In the genomic region with DNA sequence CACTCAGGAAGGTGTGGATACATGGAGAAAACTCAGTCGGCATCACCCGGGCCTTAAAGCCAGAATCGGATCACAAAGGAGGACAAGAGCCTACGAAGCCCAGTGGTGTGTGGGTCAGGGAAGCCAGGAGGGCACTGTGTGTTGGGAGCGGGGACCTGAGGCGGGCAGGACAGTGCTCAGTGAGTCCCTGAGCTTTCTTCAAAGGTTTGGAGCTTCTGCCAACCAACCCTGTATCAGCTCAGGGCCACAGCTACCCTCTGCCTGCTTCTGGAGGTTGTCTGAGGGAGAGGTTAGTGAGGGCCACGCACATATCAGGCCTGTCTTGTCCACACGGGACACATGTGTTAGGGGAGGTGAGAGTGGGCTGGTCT, we compare ENCODE assay signal across 14 cellular contexts. TPM values are rescaled to one million over a fixed set of nuclear protein-coding genes. Genes with fewer than 3 reads are reported as not detected.
A peak's percentile ranks its signal among the peaks of the same experiment; 100 is the strongest.
DNase-seq lines count a peak whose midpoint lies in the region; ATAC-seq and TF ChIP-seq lines count a peak whose summit lies in the region.
"Had no signal": no experiment of that assay in that cellular context is flagged by ENCODE, and none has a peak within 500 bp of the region (broad histone marks: within the 10 kb centered on the region; RNA-seq: fewer than 3 reads in every experiment).

No MANE protein-coding gene starts in this region.

- no peak overlapping the region for H4K8ac ChIP-seq in IMR-90 (ENCODE audit: low read depth in 2 of 2, low read length in 2 of 2)

- no peak for TF ChIP-seq RAD21 in IMR-90 (IDR thresholded peaks at IDR 0.05; ENCODE audit: low read length)

- no peak overlapping the region for H2BK15ac ChIP-seq in IMR-90 (ENCODE audit: low read depth, low read length)

- no peaks in the 10 kb centered on the region for H3K79me1 ChIP-seq in IMR-90 (ENCODE audit: low read depth in 1 of 2, low read length in 2 of 2)

- H2AFZ ChIP-seq in IMR-90 (replicated peaks; ENCODE audit: low read length, poor library complexity): no peak overlapping the region

- no peaks in the 10 kb centered on the region for H3K36me3 ChIP-seq in IMR-90 (ENCODE audit: control insufficient read depth, insufficient read depth, low read length)
- H3K36me3 ChIP-seq in skeletal muscle tissue (ENCODE audit: control insufficient read depth in 3 of 3, insufficient read depth in 3 of 3, low read length in 3 of 3): peaks cover 0 to 3% (median 2%) of the 10 kb centered on the region in 3 donors

- no TSS peak for BruUV-seq in IMR-90 (replicated peaks; lab: Mats Ljungman, UMichigan)

- ATAC-seq in IMR-90 (ENCODE audit: low read depth): no peak
- ATAC-seq in WTC11: no peak

- peak overlapping the region; percentile 23 for H2AK9ac ChIP-seq in IMR-90 (replicated peaks; ENCODE audit: low read depth, low read length, poor library complexity)

- no peaks in the 10 kb centered on the region for H3K9me3 ChIP-seq in IMR-90 (ENCODE audit: control insufficient read depth, insufficient read depth, low read length)
- H3K9me3 ChIP-seq in skeletal muscle tissue (ENCODE audit: control insufficient read depth in 3 of 3, low read length in 3 of 3): no peaks in the 10 kb centered on the region

- H3K9me3 Mint-ChIP-seq in WTC11 (no peaks in the 10 kb centered on the region), nephron progenitor cell (no peaks in the 10 kb centered on the region)
- H3K9me3 Mint-ChIP-seq: CD14-positive monocyte, HFFc6 had no signal

- no peak overlapping the region for H2BK20ac ChIP-seq in IMR-90 (ENCODE audit: low read depth, low read length)

- no peak overlapping the region for H4K5ac ChIP-seq in IMR-90 (ENCODE audit: low read depth, low read length)

- H3K4me3 ChIP-seq in IMR-90 (ENCODE audit: insufficient read depth, low read depth, low read length): no peak overlapping the region
- H3K4me3 ChIP-seq in skeletal muscle tissue (ENCODE audit: low read length in 3 of 3): peak overlapping the region in 1 of 3 donors; percentile 5

- POLR2A ChIA-PET in IMR-90 (lab: Charles Lee; ENCODE audit: unreplicated experiment) (no interaction called here), WTC11 (lab: Charles Lee) (no interaction called here)

- in situ Hi-C loops in IMR-90 (cut with MboI; ENCODE audit: low sequenced_read_pairs): loop anchor here (10.0 kb wide), 1 partner anchor 351 kb away; no protein-coding TSS in a partner anchor

- H3K36me3 Mint-ChIP-seq in WTC11 (no peaks in the 10 kb centered on the region), nephron progenitor cell (ENCODE audit: low read depth) (no peaks in the 10 kb centered on the region)

- no peak overlapping the region for H3K4ac ChIP-seq in IMR-90 (ENCODE audit: low read depth, low read length)

- intact Hi-C loops in IMR-90 (cut with micrococcal nuclease): no loop called here

- TF ChIP-seq CTCF in IMR-90 (conservative IDR thresholded peaks at IDR 0.05; ENCODE audit: low read depth, low read length) (no peak), WTC11 (IDR thresholded peaks at IDR 0.05) (no peak), nephron progenitor cell (IDR thresholded peaks at IDR 0.05) (no peak)

- H3K9ac ChIP-seq in IMR-90 (ENCODE audit: low read depth, low read length): no peak overlapping the region
- peak overlapping the region; percentile 25 to 43 (median 27) for H3K9ac ChIP-seq in skeletal muscle tissue (ENCODE audit: low read depth in 1 of 3, low read length in 3 of 3)

- peaks cover 3% of the 10 kb centered on the region; the same call in 1 of the 2 replicates for H3K27me3 ChIP-seq in IMR-90 (ENCODE audit: control insufficient read depth, insufficient read depth, low read length)
- H3K27me3 ChIP-seq in skeletal muscle tissue (ENCODE audit: control insufficient read depth in 3 of 3, insufficient read depth in 3 of 3, low read length in 3 of 3): no peaks in the 10 kb centered on the region

- no peak overlapping the region for H2AK5ac ChIP-seq in IMR-90 (ENCODE audit: low read depth, low read length)

- H3K4me3 Mint-ChIP-seq in WTC11 (no peak overlapping the region), nephron progenitor cell (no peak overlapping the region)
- H3K4me3 Mint-ChIP-seq: CD14-positive monocyte, HFFc6 had no signal

- DNase-seq in IMR-90: no peak
- no peak for DNase-seq in WTC11 (ENCODE audit: low spot score)
- no peak for DNase-seq in nephron progenitor cell
- no peak for DNase-seq in islet precursor cell
- DNase-seq in AG08395 (ENCODE audit: low spot score): no peak
- DNase-seq in NCI-H2081 treated with DMSO at 0.1 percent for 48 hours (lab: John Stamatoyannopoulos, UW): no peak
- DNase-seq: ACHN, AML-193, DMS79, HFFc6, KBM-7 had no signal

- 0 out of 2 replicates have a peak, but pooled peaks cover 4% of the 10 kb centered on the region for H4K20me1 ChIP-seq in IMR-90 (ENCODE audit: insufficient read depth, low read length)

- 61% methylated on average over 3 of the region's 8 CpGs; no CpG with 5 or more reads in 1 of the 2 experiments for WGBS in IMR-90 (ENCODE audit: extremely low coverage in 2 of 2, insufficient read length in 1 of 2), 2 experiments

- no peak overlapping the region for H2BK120ac ChIP-seq in IMR-90 (ENCODE audit: low read depth, low read length)

- H3K4me1 ChIP-seq in IMR-90 (ENCODE audit: control insufficient read depth, insufficient read depth, low read length): no peaks in the 10 kb centered on the region
- peaks cover 52 to 72% (median 52%) of the 10 kb centered on the region in 3 donors for H3K4me1 ChIP-seq in skeletal muscle tissue (ENCODE audit: control insufficient read depth in 3 of 3, insufficient read depth in 3 of 3, low read length in 3 of 3)

- no peak overlapping the region for H2BK5ac ChIP-seq in IMR-90 (ENCODE audit: low read depth, low read length, poor library complexity, severe bottlenecking)

- no peak for TF ChIP-seq POLR2A in IMR-90 (IDR thresholded peaks at IDR 0.05; ENCODE audit: low read depth, low read length)

- CTCF ChIA-PET in IMR-90 (lab: Yijun Ruan, JAX): interaction anchor here (2.2 kb wide), 1 partner anchor 45 kb away, joined by 8 read pairs; no protein-coding TSS in a partner anchor
- CTCF ChIA-PET in WTC11 (lab: Charles Lee): interaction anchor here (1.5 to 5.0 kb wide), 3 partner anchors 41 to 206 kb away, joined by 3 to 25 read pairs (median 9); no protein-coding TSS in a partner anchor

- H3K23ac ChIP-seq in IMR-90 (ENCODE audit: low read depth, low read length): no peak overlapping the region

- no peak overlapping the region for H3K27ac ChIP-seq in IMR-90 (ENCODE audit: insufficient read depth, low read length)
- H3K27ac ChIP-seq in skeletal muscle tissue (ENCODE audit: low read depth, low read length): peak overlapping the region; percentile 88

- H4K91ac ChIP-seq in IMR-90 (ENCODE audit: insufficient read depth, low read depth, low read length): no peak overlapping the region

- H3K18ac ChIP-seq in IMR-90 (ENCODE audit: low read depth, low read length): no peak overlapping the region

- no peak overlapping the region for H3K4me2 ChIP-seq in IMR-90 (ENCODE audit: low read depth, low read length)

- peak overlapping the region; percentile 44; the same call in 1 of the 2 replicates for H3K27ac Mint-ChIP-seq in WTC11
- H3K27ac Mint-ChIP-seq in nephron progenitor cell: peak overlapping the region; percentile 44
- H3K27ac Mint-ChIP-seq: HFFc6 had no signal

- H3K4me1 Mint-ChIP-seq in WTC11 (peaks cover 3% of the 10 kb centered on the region), nephron progenitor cell (peaks cover 16% of the 10 kb centered on the region)

- H3K27me3 Mint-ChIP-seq in WTC11 (ENCODE audit: low read depth): no peaks in the 10 kb centered on the region
- H3K27me3 Mint-ChIP-seq in nephron progenitor cell (ENCODE audit: low read depth, poor library complexity): peaks cover 4% of the 10 kb centered on the region

- dilution Hi-C loops in IMR-90 (cut with HindIII; ENCODE audit: low sequenced_read_pairs, unreplicated experiment): no loop called here

- H3K14ac ChIP-seq in IMR-90 (replicated peaks; ENCODE audit: low read depth, low read length): no peak overlapping the region

- no peaks in the 10 kb centered on the region for H3K9me1 ChIP-seq in IMR-90 (ENCODE audit: insufficient read depth, low read length)

- H3K56ac ChIP-seq in IMR-90 (ENCODE audit: extremely low read depth, insufficient read depth, low read length): no peak overlapping the region

TF ChIP-seq in IMR-90, 13 proteins besides CTCF, POLR2A, EP300 and RAD21 (continues in another document):
- TF ChIP-seq, protein P1, sequence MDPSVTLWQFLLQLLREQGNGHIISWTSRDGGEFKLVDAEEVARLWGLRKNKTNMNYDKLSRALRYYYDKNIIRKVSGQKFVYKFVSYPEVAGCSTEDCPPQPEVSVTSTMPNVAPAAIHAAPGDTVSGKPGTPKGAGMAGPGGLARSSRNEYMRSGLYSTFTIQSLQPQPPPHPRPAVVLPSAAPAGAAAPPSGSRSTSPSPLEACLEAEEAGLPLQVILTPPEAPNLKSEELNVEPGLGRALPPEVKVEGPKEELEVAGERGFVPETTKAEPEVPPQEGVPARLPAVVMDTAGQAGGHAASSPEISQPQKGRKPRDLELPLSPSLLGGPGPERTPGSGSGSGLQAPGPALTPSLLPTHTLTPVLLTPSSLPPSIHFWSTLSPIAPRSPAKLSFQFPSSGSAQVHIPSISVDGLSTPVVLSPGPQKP (IDR thresholded peaks at IDR 0.05; ENCODE audit: borderline replicate concordance, low read depth, low read length): no peak
- no peak for TF ChIP-seq FOS (IDR thresholded peaks at IDR 0.05; ENCODE audit: low read depth, low read length)
- TF ChIP-seq MAFK (IDR thresholded peaks at IDR 0.05; ENCODE audit: low read depth, low read length): no peak
- no peak for TF ChIP-seq SMC3 (IDR thresholded peaks at IDR 0.05; ENCODE audit: low read depth, low read length)

TF ChIP-seq in WTC11, 78 proteins besides CTCF, POLR2A, EP300 and RAD21 (continues in another document):
- no peak for TF ChIP-seq CREM (CRISPR knock-in tag; IDR thresholded peaks at IDR 0.05)

RNA-seq across cellular contexts. Expression of a gene that starts 52.4 kb away (rescaled TPM):
- total RNA-seq in IMR-90 (2012; rRNA removed): under 0.01 and 0.18 TPM in 2 replicates
- polyA plus RNA-seq in IMR-90 (2012; rRNA removed): 0.09 and 0.10 TPM in 2 replicates
- polyA plus RNA-seq in IMR-90 (2012; cell fraction: cytosol; rRNA removed): 0.04 and 0.23 TPM in 2 replicates
- 0.19 and 0.22 TPM in 2 replicates for polyA plus RNA-seq in IMR-90 (2012; cell fraction: nucleus; rRNA removed; ENCODE audit: low replicate concordance)
- total RNA-seq in WTC11 (2021): 14.8 to 15.5 TPM (median 15.0 TPM) in 3 replicates
- 88.7 TPM for total RNA-seq in skeletal muscle tissue
- total RNA-seq: OCI-LY7 had no signal

Comparison
In these comparisons a context has a peak if more than half of its experiments do, and no peak if none do; other contexts are left out.
1. RNA of a gene that starts 52.4 kb away (total RNA-seq): 88.7 TPM in skeletal muscle tissue (single experiment) and 14.8 to 15.5 TPM in WTC11; under 0.01 to 0.18 TPM in IMR-90; every median in the first group is over 10 times any median in the second.